ENCODE assay signal across 1 cellular context in genomic region chr17:78839762-78840529, GRCh38.
TF ChIP-seq lines count a peak whose summit lies in the region.

No MANE protein-coding gene starts in this region.

TF ChIP-seq in endothelial cell of umbilical vein, 7 proteins besides CTCF, POLR2A, EP300 and RAD21 (continued from another document):
- no peak for TF ChIP-seq POLR2AphosphoS5 (IDR thresholded peaks at IDR 0.05; ENCODE audit: insufficient read depth, low read depth, low read length)
- no peak for TF ChIP-seq EZH2 (IDR thresholded peaks at IDR 0.05; ENCODE audit: borderline replicate concordance, low read depth, low read length, severe bottlenecking)
- TF ChIP-seq, protein P1, sequence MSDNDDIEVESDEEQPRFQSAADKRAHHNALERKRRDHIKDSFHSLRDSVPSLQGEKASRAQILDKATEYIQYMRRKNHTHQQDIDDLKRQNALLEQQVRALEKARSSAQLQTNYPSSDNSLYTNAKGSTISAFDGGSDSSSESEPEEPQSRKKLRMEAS (IDR thresholded peaks at IDR 0.05; ENCODE audit: insufficient read depth, insufficient read length) = no peak
